ENCODE assay signal across 9 cellular contexts in the genomic region with DNA sequence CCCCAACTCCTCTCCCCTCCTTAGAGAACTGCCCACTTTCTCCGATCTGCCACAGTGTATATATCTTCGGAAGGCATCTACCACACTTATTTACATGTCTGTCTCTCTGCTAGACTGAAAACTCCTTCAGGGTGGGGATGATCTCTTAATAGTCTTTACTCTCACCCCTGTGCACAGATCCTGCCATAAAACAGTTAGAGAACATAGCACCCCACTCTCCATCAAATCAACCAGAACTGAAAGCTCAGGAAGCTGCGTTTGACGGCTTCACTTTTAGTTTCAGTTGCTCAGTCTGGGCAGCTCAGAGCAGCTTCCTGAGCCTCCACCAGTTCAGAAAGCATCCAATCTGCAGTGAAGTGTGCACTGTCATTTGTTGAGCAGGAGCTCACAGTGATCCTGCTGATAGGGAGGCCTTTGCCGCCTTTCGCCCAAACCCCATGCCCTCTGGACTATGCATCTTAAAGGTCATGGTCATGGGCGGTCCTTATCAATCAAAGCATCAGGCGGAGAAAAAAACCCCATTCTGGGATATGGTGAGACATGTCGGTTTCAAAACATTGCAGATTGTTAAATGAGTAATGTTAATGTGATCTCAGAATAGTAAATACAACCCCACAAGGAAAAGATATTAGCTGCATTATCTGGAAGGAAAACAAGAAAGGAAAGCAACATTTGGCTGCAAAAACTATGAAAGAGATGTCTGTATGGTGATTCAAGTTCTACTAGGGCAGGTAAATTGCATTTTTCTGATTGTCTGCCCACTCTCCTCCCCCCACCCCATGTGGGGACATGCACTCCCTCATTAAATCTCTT.
DNase-seq lines count a peak whose midpoint lies in the region; ATAC-seq and TF ChIP-seq lines count a peak whose summit lies in the region.
"Had no signal": no experiment of that assay in that cellular context is flagged by ENCODE, and none has a peak within 500 bp of the region (broad histone marks: within the 10 kb centered on the region; RNA-seq: fewer than 3 reads in every experiment).

No MANE protein-coding gene starts in this region.

- ATAC-seq in GM18508 (IDR thresholded peaks at IDR 0.05; ENCODE audit: insufficient read depth, unreplicated experiment) (peak; percentile 40), HG02970 (IDR thresholded peaks at IDR 0.05; ENCODE audit: low FRiP score, unreplicated experiment) (peak; percentile 44)
- peak; percentile 97 for ATAC-seq in stimulated activated naive CD8-positive, alpha-beta T cell treated with anti-CD3 and anti-CD28 coated beads, Interleukin-15, amount 100 ng/mL, for 72 hours

- TF ChIP-seq POLR2A in adrenal gland (IDR thresholded peaks at IDR 0.05): peak in 1 of 2 donors; percentile 25

- H3K36me3 Mint-ChIP-seq in osteocyte (ENCODE audit: unreplicated experiment): no peaks in the 10 kb centered on the region

- H3K4me1 Mint-ChIP-seq in stimulated activated naive CD8-positive, alpha-beta T cell treated with anti-CD3 and anti-CD28 coated beads, Interleukin-15, amount 100 ng/mL, for 72 hours: peaks cover 21% of the 10 kb centered on the region
- no peaks in the 10 kb centered on the region for H3K4me1 Mint-ChIP-seq in osteocyte (ENCODE audit: unreplicated experiment)

- in situ Hi-C loops in SK-MEL-5 (cut with HindIII; ENCODE audit: low pct_unique_long_range_greater_than_20kb, low sequenced_read_pairs): no loop called here

- H3K27me3 ChIP-seq in adrenal gland: no peaks in the 10 kb centered on the region

- peak overlapping the region in 3 of 5 donors; percentile 43 to 83 (median 62) for H3K27ac ChIP-seq in adrenal gland

- H3K4me3 Mint-ChIP-seq in stimulated activated naive CD8-positive, alpha-beta T cell treated with anti-CD3 and anti-CD28 coated beads, Interleukin-15, amount 100 ng/mL, for 72 hours: no peak overlapping the region
- H3K4me3 Mint-ChIP-seq in osteocyte (ENCODE audit: unreplicated experiment): no peak overlapping the region
- H3K4me3 Mint-ChIP-seq: T-helper 1 cell treated with Interleukin-12 subunit alpha and Interleukin-12 subunit beta and Interleukin-4 antibody, amounts not matched to agents 30 μg/mL and 1 μg/mL, for 36 hours had no signal

- no peaks in the 10 kb centered on the region for H3K9me3 Mint-ChIP-seq in stimulated activated naive CD8-positive, alpha-beta T cell treated with anti-CD3 and anti-CD28 coated beads, Interleukin-15, amount 100 ng/mL, for 72 hours
- H3K9me3 Mint-ChIP-seq in osteocyte (ENCODE audit: unreplicated experiment): no peaks in the 10 kb centered on the region
- H3K9me3 Mint-ChIP-seq: T-helper 1 cell treated with Interleukin-12 subunit alpha and Interleukin-12 subunit beta and Interleukin-4 antibody, amounts not matched to agents 30 μg/mL and 1 μg/mL, for 36 hours had no signal

- peaks cover 0 to 19% of the 10 kb centered on the region in 2 donors for H3K4me1 ChIP-seq in adrenal gland (replicated peaks in 1 of 2)

- H3K36me3 ChIP-seq in adrenal gland (replicated peaks in 1 of 2): no peaks in the 10 kb centered on the region

- intact Hi-C loops in adrenal gland (cut with DNase I): no loop called here

- no peaks in the 10 kb centered on the region for H3K27me3 Mint-ChIP-seq in stimulated activated naive CD8-positive, alpha-beta T cell treated with anti-CD3 and anti-CD28 coated beads, Interleukin-15, amount 100 ng/mL, for 72 hours
- H3K27me3 Mint-ChIP-seq in osteocyte (ENCODE audit: unreplicated experiment): no peaks in the 10 kb centered on the region

- no peak overlapping the region for H3K27ac Mint-ChIP-seq in stimulated activated naive CD8-positive, alpha-beta T cell treated with anti-CD3 and anti-CD28 coated beads, Interleukin-15, amount 100 ng/mL, for 72 hours
- no peak overlapping the region for H3K27ac Mint-ChIP-seq in osteocyte (ENCODE audit: unreplicated experiment)
- H3K27ac Mint-ChIP-seq: T-helper 1 cell treated with Interleukin-12 subunit alpha and Interleukin-12 subunit beta and Interleukin-4 antibody, amounts not matched to agents 30 μg/mL and 1 μg/mL, for 36 hours had no signal

- DNase-seq in SK-MEL-5 (ENCODE audit: low read depth, low spot score): peak; percentile 43
- peak; percentile 27 to 72 (median 53) for DNase-seq in adrenal gland
- DNase-seq in medulla oblongata (ENCODE audit: extremely low spot score): peak; percentile 60
- peak; percentile 82 to 91 for DNase-seq in stimulated activated naive CD8-positive, alpha-beta T cell treated with anti-CD3 and anti-CD28 coated beads, Interleukin-15, amount 100 ng/mL, for 72 hours
- DNase-seq in osteocyte (ENCODE audit: extremely low spot score, unreplicated experiment): no peak
- DNase-seq in NCI-H748 (lab: John Stamatoyannopoulos, UW; ENCODE audit: unreplicated experiment): no peak

- no peaks in the 10 kb centered on the region for H3K9me3 ChIP-seq in adrenal gland (replicated peaks in 1 of 3)

- 15 to 17% (median 16%) methylated on average over 9 of the region's 9 CpGs for WGBS in adrenal gland, 4 donors

- TF ChIP-seq CTCF in adrenal gland (IDR thresholded peaks at IDR 0.05) (no peak), osteocyte (IDR thresholded peaks at IDR 0.05) (no peak)

- H3K4me3 ChIP-seq in adrenal gland: peak overlapping the region in 1 of 4 donors; percentile 14

Comparison
In these comparisons a context has a peak if more than half of its experiments do, and no peak if none do; other contexts are left out.
1. ATAC-seq: peak in every context shown above with its lines; median percentile 97 in stimulated activated naive CD8-positive, alpha-beta T cell treated with anti-CD3 and anti-CD28 coated beads, Interleukin-15, amount 100 ng/mL, for 72 hours; 44 in HG02970; 40 in GM18508.
2. DNase-seq: peak in SK-MEL-5 (single experiment), adrenal gland (7 of 7), medulla oblongata (single experiment) and stimulated activated naive CD8-positive, alpha-beta T cell treated with anti-CD3 and anti-CD28 coated beads, Interleukin-15, amount 100 ng/mL, for 72 hours (2 of 2); none in osteocyte (single experiment) and NCI-H748 (single experiment).